Comparison of ENCODE assay signal across 22 cellular contexts in genomic region chr15:62588930-62589655, GRCh38.
DNase-seq lines count a peak whose midpoint lies in the region; ATAC-seq, FAIRE-seq and TF ChIP-seq lines count a peak whose summit lies in the region.
"Had no signal": no experiment of that assay in that cellular context is flagged by ENCODE, and none has a peak within 500 bp of the region (broad histone marks: within the 10 kb centered on the region; RNA-seq: fewer than 3 reads in every experiment).

No MANE protein-coding gene starts in this region.

- H3K27ac ChIP-seq in astrocyte (ENCODE audit: low read depth, low read length) (no peak overlapping the region), stomach smooth muscle (ENCODE audit: low read length) (peak overlapping the region; percentile 1), esophagus muscularis mucosa (replicated peaks in 1 of 4) (no peak overlapping the region)
- H3K27ac ChIP-seq: BLaER1 treated with 17β-estradiol and CSF1 and Interleukin-3, amounts not matched to agents 10 nM and 100 nM had no signal

- no peak overlapping the region for H3K4me3 Mint-ChIP-seq in astrocyte (ENCODE audit: unreplicated experiment)
- H3K4me3 Mint-ChIP-seq in T-cell, result no peak overlapping the region
- no peak overlapping the region for H3K4me3 Mint-ChIP-seq in mesothelial cell of epicardium
- H3K4me3 Mint-ChIP-seq: activated CD4-positive, alpha-beta T cell treated with anti-CD3 and anti-CD28 coated beads for 36 hours; dendritic cell treated with granulocyte-macrophage colony-stimulating factor and Interleukin-4, amounts not matched to agents 40 ng/mL and 50 ng/mL, for 4 days; naive thymus-derived CD4-positive, alpha-beta T cell had no signal

- H3K4me2 ChIP-seq in astrocyte (ENCODE audit: low read length), result peak overlapping the region; percentile 35

- no peaks in the 10 kb centered on the region for H4K20me1 ChIP-seq in astrocyte (ENCODE audit: insufficient read depth, low read length)
- H4K20me1 ChIP-seq: BLaER1 treated with 17β-estradiol and CSF1 and Interleukin-3, amounts not matched to agents 10 nM and 100 nM had no signal

- H3K9ac ChIP-seq in astrocyte (ENCODE audit: low read length), result no peak overlapping the region
- H3K9ac ChIP-seq in stomach smooth muscle (ENCODE audit: low read length in 2 of 2), result no peak overlapping the region
- H3K9ac ChIP-seq: BLaER1 treated with 17β-estradiol and CSF1 and Interleukin-3, amounts not matched to agents 10 nM and 100 nM had no signal

- no peak for TF ChIP-seq EP300 in esophagus muscularis mucosa (IDR thresholded peaks at IDR 0.05)

- peaks cover 25% of the 10 kb centered on the region for H3K4me1 Mint-ChIP-seq in astrocyte (ENCODE audit: low read depth, unreplicated experiment)
- H3K4me1 Mint-ChIP-seq in T-cell, result no peaks in the 10 kb centered on the region
- H3K4me1 Mint-ChIP-seq in mesothelial cell of epicardium, result peaks cover 12% of the 10 kb centered on the region
- H3K4me1 Mint-ChIP-seq: activated CD4-positive, alpha-beta T cell treated with anti-CD3 and anti-CD28 coated beads for 36 hours; naive thymus-derived CD4-positive, alpha-beta T cell had no signal

- no peak for FAIRE-seq in astrocyte (lab: Jason Lieb, UNC)
- FAIRE-seq: HTR-8/SVneo, keratinocyte had no signal

- H3K4me3 ChIP-seq in astrocyte (ENCODE audit: insufficient read depth, low read depth, low read length), result no peak overlapping the region
- no peak overlapping the region for H3K4me3 ChIP-seq in fibroblast of pulmonary artery (replicated peaks; ENCODE audit: low read depth, low read length)
- no peak overlapping the region for H3K4me3 ChIP-seq in stomach smooth muscle (ENCODE audit: low read length in 2 of 2)
- no peak overlapping the region for H3K4me3 ChIP-seq in esophagus muscularis mucosa
- H3K4me3 ChIP-seq: BLaER1 treated with 17β-estradiol and CSF1 and Interleukin-3, amounts not matched to agents 10 nM and 100 nM had no signal

- WGBS in esophagus muscularis mucosa, result 69% methylated on average over 5 of the region's 5 CpGs

- CTCF ChIA-PET in T-cell (lab: Charles Lee), result no interaction called here

- H3K9me3 ChIP-seq in astrocyte (ENCODE audit: insufficient read depth, low read depth, low read length) (no peaks in the 10 kb centered on the region), stomach smooth muscle (ENCODE audit: control insufficient read depth in 2 of 2, low read length in 2 of 2) (no peaks in the 10 kb centered on the region), esophagus muscularis mucosa (no peaks in the 10 kb centered on the region)
- H3K9me3 ChIP-seq: BLaER1 treated with 17β-estradiol and CSF1 and Interleukin-3, amounts not matched to agents 10 nM and 100 nM had no signal

- no peak overlapping the region for H2AFZ ChIP-seq in astrocyte (ENCODE audit: low read depth, low read length)

- H3K27me3 Mint-ChIP-seq in astrocyte (ENCODE audit: low read depth, unreplicated experiment) (no peaks in the 10 kb centered on the region), T-cell (peaks cover 21 to 24% of the 10 kb centered on the region in 2 donors), mesothelial cell of epicardium (ENCODE audit: low read depth) (no peaks in the 10 kb centered on the region)
- H3K27me3 Mint-ChIP-seq: dendritic cell treated with granulocyte-macrophage colony-stimulating factor and Interleukin-4, amounts not matched to agents 40 ng/mL and 50 ng/mL, for 4 days had no signal

- H3K36me3 ChIP-seq in astrocyte (ENCODE audit: insufficient read depth, low read length) (no peaks in the 10 kb centered on the region), stomach smooth muscle (ENCODE audit: control insufficient read depth in 2 of 2, insufficient read depth in 2 of 2, low read length in 2 of 2) (no peaks in the 10 kb centered on the region), esophagus muscularis mucosa (no peaks in the 10 kb centered on the region)
- H3K36me3 ChIP-seq: BLaER1 treated with 17β-estradiol and CSF1 and Interleukin-3, amounts not matched to agents 10 nM and 100 nM had no signal

- POLR2A ChIA-PET in T-cell (lab: Charles Lee), result no interaction called here

- H3K27me3 ChIP-seq in astrocyte (ENCODE audit: insufficient read depth, low read length), result no peaks in the 10 kb centered on the region
- no peaks in the 10 kb centered on the region for H3K27me3 ChIP-seq in stomach smooth muscle (ENCODE audit: control insufficient read depth in 1 of 2, insufficient read depth in 2 of 2, low read length in 2 of 2)
- no peaks in the 10 kb centered on the region for H3K27me3 ChIP-seq in esophagus muscularis mucosa
- H3K27me3 ChIP-seq: BLaER1 treated with 17β-estradiol and CSF1 and Interleukin-3, amounts not matched to agents 10 nM and 100 nM had no signal

- intact Hi-C loops in esophagus muscularis mucosa (cut with DNase I), result no loop called here

- no peak overlapping the region for H3K27ac Mint-ChIP-seq in astrocyte (ENCODE audit: unreplicated experiment)
- H3K27ac Mint-ChIP-seq in T-cell, result no peak overlapping the region
- H3K27ac Mint-ChIP-seq in mesothelial cell of epicardium, result no peak overlapping the region
- H3K27ac Mint-ChIP-seq: activated CD4-positive, alpha-beta T cell treated with anti-CD3 and anti-CD28 coated beads for 36 hours; dendritic cell treated with granulocyte-macrophage colony-stimulating factor and Interleukin-4, amounts not matched to agents 40 ng/mL and 50 ng/mL, for 4 days; naive thymus-derived CD4-positive, alpha-beta T cell had no signal

- TF ChIP-seq CTCF in astrocyte (IDR thresholded peaks at IDR 0.05; ENCODE audit: insufficient read depth, low read depth, low read length) (peak; percentile 11), fibroblast of pulmonary artery (IDR thresholded peaks at IDR 0.05; ENCODE audit: low read length, missing control alignments) (no peak), esophagus muscularis mucosa (IDR thresholded peaks at IDR 0.05) (no peak), mesothelial cell of epicardium (IDR thresholded peaks at IDR 0.05; ENCODE audit: unreplicated experiment) (no peak)

- H3K36me3 Mint-ChIP-seq in astrocyte (ENCODE audit: low read depth, unreplicated experiment) (peaks cover 5% of the 10 kb centered on the region), T-cell (no peaks in the 10 kb centered on the region), mesothelial cell of epicardium (no peaks in the 10 kb centered on the region)
- H3K36me3 Mint-ChIP-seq: naive thymus-derived CD4-positive, alpha-beta T cell had no signal

- no peaks in the 10 kb centered on the region for H3K9me3 Mint-ChIP-seq in astrocyte (ENCODE audit: unreplicated experiment)
- H3K9me3 Mint-ChIP-seq in T-cell, result no peaks in the 10 kb centered on the region
- no peaks in the 10 kb centered on the region for H3K9me3 Mint-ChIP-seq in mesothelial cell of epicardium
- H3K9me3 Mint-ChIP-seq: dendritic cell treated with granulocyte-macrophage colony-stimulating factor and Interleukin-4, amounts not matched to agents 40 ng/mL and 50 ng/mL, for 4 days had no signal

- H3K79me2 ChIP-seq in astrocyte (ENCODE audit: insufficient read depth, low read length), result no peaks in the 10 kb centered on the region

- H3K4me1 ChIP-seq in astrocyte (ENCODE audit: insufficient read depth, low read length) (peaks cover 16% of the 10 kb centered on the region), stomach smooth muscle (ENCODE audit: control insufficient read depth, insufficient read depth, low read length) (peaks cover 5% of the 10 kb centered on the region), esophagus muscularis mucosa (peaks cover 5 to 19% (median 17%) of the 10 kb centered on the region in 4 donors)

- DNase-seq in EL (peak; percentile 51), astrocyte (ENCODE audit: low read depth) (peak; percentile 64), fibroblast of pulmonary artery (ENCODE audit: low read depth) (peak; percentile 44), esophagus muscularis mucosa (ENCODE audit: extremely low spot score) (no peak), T-cell (no peak), mesothelial cell of epicardium (ENCODE audit: low spot score in 2 of 2, unreplicated experiment in 2 of 2) (no peak)
- DNase-seq: activated CD4-positive, alpha-beta T cell treated with anti-CD3 and anti-CD28 coated beads for 36 hours; anterior cingulate cortex; hippocampal formation; Kasumi-1; naive thymus-derived CD4-positive, alpha-beta T cell; NCI-H1105 treated with DMSO at 0.1 percent for 48 hours; stimulated activated CD4-positive, alpha-beta T cell treated with anti-CD3 and anti-CD28 coated beads, Interleukin-4, amount 100 ng/mL, for 1 hour; substantia nigra had no signal

- ATAC-seq in T-cell (replicated peaks in 1 of 4) (no peak), GM18858 (IDR thresholded peaks at IDR 0.05; ENCODE audit: unreplicated experiment) (no peak)
- ATAC-seq: activated CD4-positive, alpha-beta T cell treated with anti-CD3 and anti-CD28 coated beads for 36 hours; esophagus mucosa; naive thymus-derived CD4-positive, alpha-beta T cell; Panc1 had no signal

- no peak for TF ChIP-seq POLR2A in esophagus muscularis mucosa (IDR thresholded peaks at IDR 0.05; ENCODE audit: low read depth)

Comparison
In these comparisons a context has a peak if more than half of its experiments do, and no peak if none do; other contexts are left out.
1. DNase-seq: peak in EL (single experiment), astrocyte (single experiment) and fibroblast of pulmonary artery (single experiment); none in esophagus muscularis mucosa (single experiment), T-cell (0 of 34) and mesothelial cell of epicardium (0 of 2).